21 cellular contexts compared by ENCODE assay signal in the genomic region with DNA sequence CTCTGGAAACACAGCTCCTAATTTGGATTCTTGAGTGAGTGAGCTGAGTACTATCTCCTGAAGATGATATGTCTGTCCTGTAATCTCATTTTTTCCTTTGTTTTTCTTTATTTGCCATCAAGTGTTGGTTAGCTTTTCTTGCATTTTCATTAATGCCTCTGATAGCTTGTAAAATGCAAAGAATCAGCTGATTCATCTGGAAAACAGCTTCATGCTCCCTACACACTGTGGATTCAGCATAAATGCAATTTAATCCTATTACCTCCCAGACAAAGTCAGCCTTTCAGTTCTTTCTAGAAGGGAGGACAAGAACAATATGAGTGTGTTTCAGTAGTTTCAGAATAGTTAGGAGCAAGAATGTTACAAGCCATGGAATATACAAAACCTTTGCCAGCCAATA.
"Had no signal": no experiment of that assay in that cellular context is flagged by ENCODE, and none has a peak within 500 bp of the region (broad histone marks: within the 10 kb centered on the region; RNA-seq: fewer than 3 reads in every experiment).

No MANE protein-coding gene starts in this region.

- H3K4me1 ChIP-seq: left lung, suprapubic skin, uterus had no signal

- H3K4me1 Mint-ChIP-seq: activated B cell treated with CpG ODN at 0.5 μM for 24 hours; stimulated activated naive CD8-positive, alpha-beta T cell treated with anti-CD3 and anti-CD28 coated beads, Interleukin-15, amount 100 ng/mL, for 72 hours had no signal

- H3K9me3 ChIP-seq: gastrocnemius medialis, left lung, suprapubic skin, transverse colon, uterus had no signal

- H3K36me3 ChIP-seq: gastrocnemius medialis, left lung, suprapubic skin, transverse colon, uterus had no signal

- H3K4me3 ChIP-seq: dorsolateral prefrontal cortex, gastrocnemius medialis, left lung, skin epidermis, suprapubic skin, transverse colon, uterus had no signal

- ATAC-seq: gastrocnemius medialis; left lung; stimulated activated naive CD8-positive, alpha-beta T cell treated with anti-CD3 and anti-CD28 coated beads, Interleukin-15, amount 100 ng/mL, for 72 hours had no signal

- H3K9me3 Mint-ChIP-seq: activated B cell treated with CpG ODN at 0.5 μM for 24 hours; activated CD4-positive, alpha-beta memory T cell treated with anti-CD3 and anti-CD28 coated beads for 36 hours; activated T-helper 1 cell treated with anti-CD3 and anti-CD28 coated beads, Interleukin-12 subunit alpha, Interleukin-12 subunit beta, Interleukin-2, Interleukin-4 antibody, amounts not matched to agents 30 ng/mL and 10 ng/mL and 1 ng/mL, durations not matched to agents 14 hours and 24 hours and 36 hours; T-helper 2 cell treated with Interferon-gamma antibody and Interleukin-4, amounts not matched to agents 5 μg/mL and 100 μg/mL, for 36 hours had no signal

- DNase-seq: activated B cell treated with CpG ODN at 0.5 μM for 24 hours; activated CD4-positive, alpha-beta memory T cell treated with anti-CD3 and anti-CD28 coated beads for 36 hours; activated CD4-positive, alpha-beta T cell treated with anti-CD3 and anti-CD28 coated beads for 4 hours; activated T-cell treated with anti-CD3 and anti-CD28 coated beads for 4 hours; caudate nucleus; dorsolateral prefrontal cortex; gastrocnemius medialis; head of caudate nucleus; left lung; naive B cell; stimulated activated CD4-positive, alpha-beta T cell treated with anti-CD3 and anti-CD28 coated beads, Interleukin-15, amount 100 ng/mL, for 24 hours; stimulated activated CD4-positive, alpha-beta T cell treated with anti-CD3 and anti-CD28 coated beads, Interleukin-2, amount 100 ng/mL, for 48 hours; stimulated activated naive CD8-positive, alpha-beta T cell treated with anti-CD3 and anti-CD28 coated beads, Interleukin-15, amount 100 ng/mL, for 72 hours; transverse colon; uterus had no signal

- H3K4me3 Mint-ChIP-seq: activated B cell treated with CpG ODN at 0.5 μM for 24 hours; activated CD4-positive, alpha-beta memory T cell treated with anti-CD3 and anti-CD28 coated beads for 36 hours; activated naive CD8-positive, alpha-beta T cell; activated T-helper 1 cell treated with anti-CD3 and anti-CD28 coated beads, Interleukin-12 subunit alpha, Interleukin-12 subunit beta, Interleukin-2, Interleukin-4 antibody, amounts not matched to agents 30 ng/mL and 10 ng/mL and 1 ng/mL, durations not matched to agents 14 hours and 24 hours and 36 hours; naive B cell; stimulated activated naive CD8-positive, alpha-beta T cell treated with anti-CD3 and anti-CD28 coated beads, Interleukin-15, amount 100 ng/mL, for 72 hours; T-helper 2 cell treated with Interferon-gamma antibody and Interleukin-4, amounts not matched to agents 5 μg/mL and 100 μg/mL, for 36 hours had no signal

- H3K36me3 Mint-ChIP-seq: activated CD4-positive, alpha-beta memory T cell treated with anti-CD3 and anti-CD28 coated beads for 36 hours; activated naive CD8-positive, alpha-beta T cell; naive B cell had no signal

- H3K27ac Mint-ChIP-seq: activated B cell treated with CpG ODN at 0.5 μM for 24 hours; activated CD4-positive, alpha-beta memory T cell treated with anti-CD3 and anti-CD28 coated beads for 36 hours; activated naive CD8-positive, alpha-beta T cell; activated T-helper 1 cell treated with anti-CD3 and anti-CD28 coated beads, Interleukin-12 subunit alpha, Interleukin-12 subunit beta, Interleukin-2, Interleukin-4 antibody, amounts not matched to agents 30 ng/mL and 10 ng/mL and 1 ng/mL, durations not matched to agents 14 hours and 24 hours and 36 hours; naive B cell; stimulated activated naive CD8-positive, alpha-beta T cell treated with anti-CD3 and anti-CD28 coated beads, Interleukin-15, amount 100 ng/mL, for 72 hours; T-helper 2 cell treated with Interferon-gamma antibody and Interleukin-4, amounts not matched to agents 5 μg/mL and 100 μg/mL, for 36 hours had no signal

- H3K27me3 ChIP-seq: dorsolateral prefrontal cortex, gastrocnemius medialis, left lung, suprapubic skin, transverse colon, uterus had no signal

- H3K27ac ChIP-seq: dorsolateral prefrontal cortex, epithelial cell of prostate, gastrocnemius medialis, left lung, skin epidermis, suprapubic skin had no signal
